ENCODE assay signal across 21 cellular contexts in genomic region chr1:80349218-80349617, GRCh38.
"Had no signal": no experiment of that assay in that cellular context is flagged by ENCODE, and none has a peak within 500 bp of the region (broad histone marks: within the 10 kb centered on the region; RNA-seq: fewer than 3 reads in every experiment).

No MANE protein-coding gene starts in this region.

- H3K36me3 ChIP-seq: heart right ventricle, neutrophil, sigmoid colon had no signal

- H3K36me3 Mint-ChIP-seq: mesothelial cell of epicardium had no signal

- FAIRE-seq: frontal cortex had no signal

- H3K4me3 ChIP-seq: coronary artery, heart right ventricle, psoas muscle, sigmoid colon, skin epidermis had no signal

- H3K9me3 Mint-ChIP-seq: mesothelial cell of epicardium had no signal

- DNase-seq: caudate nucleus; effector CD4-positive, alpha-beta T cell; heart right ventricle; hypothalamus; kidney glomerular epithelial cell; mammary epithelial cell; psoas muscle; retina; sigmoid colon; stimulated activated CD4-positive, alpha-beta T cell treated with anti-CD3 and anti-CD28 coated beads, Interleukin-2, amount 100 ng/mL, for 24 hours; stimulated activated CD4-positive, alpha-beta T cell treated with anti-CD3 and anti-CD28 coated beads, Interleukin-4, amount 100 ng/mL, for 4 hours; stimulated activated naive CD4-positive, alpha-beta T cell; trophoblast cell had no signal

- H3K4me3 Mint-ChIP-seq: mesothelial cell of epicardium; natural killer cell treated with Interleukin-12 subunit alpha and Interleukin-12 subunit beta and Interleukin-15 and Interleukin-18, amount 100 ng/mL, for 72 hours had no signal

- H3K27me3 Mint-ChIP-seq: natural killer cell treated with Interleukin-12 subunit alpha and Interleukin-12 subunit beta and Interleukin-15 and Interleukin-18, amount 100 ng/mL, for 72 hours had no signal

- H3K27me3 ChIP-seq: heart right ventricle, neutrophil, sigmoid colon had no signal

- H3K27ac Mint-ChIP-seq: mesothelial cell of epicardium; natural killer cell treated with Interleukin-12 subunit alpha and Interleukin-12 subunit beta and Interleukin-15 and Interleukin-18, amount 100 ng/mL, for 72 hours had no signal

- ATAC-seq: esophagus mucosa; heart right ventricle; left lobe of liver; natural killer cell treated with Interleukin-12 subunit alpha and Interleukin-12 subunit beta and Interleukin-15 and Interleukin-18, amount 100 ng/mL, for 72 hours; psoas muscle had no signal
